Comparison of ENCODE assay signal across 1 cellular context in genomic region chr13:39931505-39931904, GRCh38.
TF ChIP-seq lines count a peak whose summit lies in the region.

No MANE protein-coding gene starts in this region.

TF ChIP-seq in GM23338, 12 proteins besides CTCF, POLR2A, EP300 and RAD21 (continued from another document):
- TF ChIP-seq, protein P1, sequence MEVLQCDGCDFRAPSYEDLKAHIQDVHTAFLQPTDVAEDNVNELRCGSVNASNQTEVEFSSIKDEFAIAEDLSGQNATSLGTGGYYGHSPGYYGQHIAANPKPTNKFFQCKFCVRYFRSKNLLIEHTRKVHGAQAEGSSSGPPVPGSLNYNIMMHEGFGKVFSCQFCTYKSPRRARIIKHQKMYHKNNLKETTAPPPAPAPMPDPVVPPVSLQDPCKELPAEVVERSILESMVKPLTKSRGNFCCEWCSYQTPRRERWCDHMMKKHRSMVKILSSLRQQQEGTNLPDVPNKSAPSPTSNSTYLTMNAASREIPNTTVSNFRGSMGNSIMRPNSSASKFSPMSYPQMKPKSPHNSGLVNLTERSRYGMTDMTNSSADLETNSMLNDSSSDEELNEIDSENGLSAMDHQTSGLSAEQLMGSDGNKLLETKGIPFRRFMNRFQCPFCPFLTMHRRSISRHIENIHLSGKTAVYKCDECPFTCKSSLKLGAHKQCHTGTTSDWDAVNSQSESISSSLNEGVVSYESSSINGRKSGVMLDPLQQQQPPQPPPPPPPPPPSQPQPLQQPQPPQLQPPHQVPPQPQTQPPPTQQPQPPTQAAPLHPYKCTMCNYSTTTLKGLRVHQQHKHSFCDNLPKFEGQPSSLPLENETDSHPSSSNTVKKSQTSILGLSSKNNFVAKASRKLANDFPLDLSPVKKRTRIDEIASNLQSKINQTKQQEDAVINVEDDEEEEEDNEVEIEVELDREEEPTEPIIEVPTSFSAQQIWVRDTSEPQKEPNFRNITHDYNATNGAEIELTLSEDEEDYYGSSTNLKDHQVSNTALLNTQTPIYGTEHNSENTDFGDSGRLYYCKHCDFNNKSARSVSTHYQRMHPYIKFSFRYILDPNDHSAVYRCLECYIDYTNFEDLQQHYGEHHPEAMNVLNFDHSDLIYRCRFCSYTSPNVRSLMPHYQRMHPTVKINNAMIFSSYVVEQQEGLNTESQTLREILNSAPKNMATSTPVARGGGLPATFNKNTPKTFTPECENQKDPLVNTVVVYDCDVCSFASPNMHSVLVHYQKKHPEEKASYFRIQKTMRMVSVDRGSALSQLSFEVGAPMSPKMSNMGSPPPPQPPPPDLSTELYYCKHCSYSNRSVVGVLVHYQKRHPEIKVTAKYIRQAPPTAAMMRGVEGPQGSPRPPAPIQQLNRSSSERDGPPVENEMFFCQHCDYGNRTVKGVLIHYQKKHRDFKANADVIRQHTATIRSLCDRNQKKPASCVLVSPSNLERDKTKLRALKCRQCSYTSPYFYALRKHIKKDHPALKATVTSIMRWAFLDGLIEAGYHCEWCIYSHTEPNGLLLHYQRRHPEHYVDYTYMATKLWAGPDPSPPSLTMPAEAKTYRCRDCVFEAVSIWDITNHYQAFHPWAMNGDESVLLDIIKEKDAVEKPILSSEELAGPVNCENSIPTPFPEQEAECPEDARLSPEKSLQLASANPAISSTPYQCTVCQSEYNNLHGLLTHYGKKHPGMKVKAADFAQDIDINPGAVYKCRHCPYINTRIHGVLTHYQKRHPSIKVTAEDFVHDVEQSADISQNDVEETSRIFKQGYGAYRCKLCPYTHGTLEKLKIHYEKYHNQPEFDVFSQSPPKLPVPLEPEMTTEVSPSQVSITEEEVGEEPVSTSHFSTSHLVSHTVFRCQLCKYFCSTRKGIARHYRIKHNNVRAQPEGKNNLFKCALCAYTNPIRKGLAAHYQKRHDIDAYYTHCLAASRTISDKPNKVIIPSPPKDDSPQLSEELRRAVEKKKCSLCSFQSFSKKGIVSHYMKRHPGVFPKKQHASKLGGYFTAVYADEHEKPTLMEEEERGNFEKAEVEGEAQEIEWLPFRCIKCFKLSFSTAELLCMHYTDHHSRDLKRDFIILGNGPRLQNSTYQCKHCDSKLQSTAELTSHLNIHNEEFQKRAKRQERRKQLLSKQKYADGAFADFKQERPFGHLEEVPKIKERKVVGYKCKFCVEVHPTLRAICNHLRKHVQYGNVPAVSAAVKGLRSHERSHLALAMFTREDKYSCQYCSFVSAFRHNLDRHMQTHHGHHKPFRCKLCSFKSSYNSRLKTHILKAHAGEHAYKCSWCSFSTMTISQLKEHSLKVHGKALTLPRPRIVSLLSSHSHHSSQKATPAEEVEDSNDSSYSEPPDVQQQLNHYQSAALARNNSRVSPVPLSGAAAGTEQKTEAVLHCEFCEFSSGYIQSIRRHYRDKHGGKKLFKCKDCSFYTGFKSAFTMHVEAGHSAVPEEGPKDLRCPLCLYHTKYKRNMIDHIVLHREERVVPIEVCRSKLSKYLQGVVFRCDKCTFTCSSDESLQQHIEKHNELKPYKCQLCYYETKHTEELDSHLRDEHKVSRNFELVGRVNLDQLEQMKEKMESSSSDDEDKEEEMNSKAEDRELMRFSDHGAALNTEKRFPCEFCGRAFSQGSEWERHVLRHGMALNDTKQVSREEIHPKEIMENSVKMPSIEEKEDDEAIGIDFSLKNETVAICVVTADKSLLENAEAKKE (CRISPR knock-in tag; IDR thresholded peaks at IDR 0.05): no peak
